31 cellular contexts compared by ENCODE assay signal in the genomic region with DNA sequence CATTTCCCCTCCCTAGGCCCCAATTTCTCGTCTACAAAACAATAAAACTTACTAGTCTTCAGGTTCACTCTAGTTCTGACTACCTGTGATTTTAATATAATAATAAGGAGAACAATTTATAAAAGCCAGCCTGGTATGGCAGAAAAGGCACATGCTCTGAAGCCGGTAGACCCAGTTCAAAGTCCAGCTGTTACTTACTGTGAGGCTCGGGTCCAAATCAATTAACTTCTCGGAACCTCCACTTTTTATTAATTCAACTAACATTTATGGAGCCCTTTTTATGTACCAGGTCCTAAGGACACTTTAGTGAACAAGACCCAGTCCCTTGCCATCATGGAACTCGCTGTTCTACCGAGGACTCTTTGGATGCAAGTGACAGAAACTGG.
"Had no signal": no experiment of that assay in that cellular context is flagged by ENCODE, and none has a peak within 500 bp of the region (broad histone marks: within the 10 kb centered on the region; RNA-seq: fewer than 3 reads in every experiment).

No MANE protein-coding gene starts in this region.

- H3K27ac ChIP-seq: cardiac muscle cell, colonic mucosa, epithelial cell of prostate, gastroesophageal sphincter, neutrophil, ovary, prostate gland, sigmoid colon, stomach, thyroid gland, upper lobe of left lung, vagina had no signal

- H3K9me3 ChIP-seq: colonic mucosa, gastroesophageal sphincter, neutrophil, ovary, prostate gland, sigmoid colon, stomach, thyroid gland, upper lobe of left lung, vagina had no signal

- H3K36me3 ChIP-seq: cardiac muscle cell, colonic mucosa, gastroesophageal sphincter, neutrophil, ovary, prostate gland, sigmoid colon, stomach, thyroid gland, upper lobe of left lung, vagina had no signal

- ATAC-seq: activated CD4-positive, alpha-beta T cell treated with anti-CD3 and anti-CD28 coated beads for 36 hours; activated CD8-positive, alpha-beta memory T cell treated with anti-CD3 and anti-CD28 coated beads, Interleukin-2, amount 10 ng/mL, durations not matched to agents 7 days and 5 days; activated CD8-positive, alpha-beta T cell treated with anti-CD3 and anti-CD28 coated beads, Interleukin-2, amount 10 ng/mL, durations not matched to agents 7 days and 5 days; activated T-cell treated with anti-CD3 and anti-CD28 coated beads, Interleukin-2, amount 50 U/mL, for 72 hours; gastroesophageal sphincter; left cardiac atrium; natural killer cell; stimulated activated naive B cell treated with anti-CD40 and anti-IgM and Interleukin-4, amounts not matched to agents 10 μg/mL and 1 μg/mL and 100 μg/mL, for 72 hours had no signal

- H3K27me3 ChIP-seq: cardiac muscle cell, colonic mucosa, gastroesophageal sphincter, neutrophil, ovary, sigmoid colon, stomach, thyroid gland, upper lobe of left lung, vagina had no signal

- H3K4me3 ChIP-seq: cardiac muscle cell, colonic mucosa, gastroesophageal sphincter, ovary, prostate gland, sigmoid colon, smooth muscle cell, stomach, thyroid gland, upper lobe of left lung, vagina had no signal

- DNase-seq: activated CD4-positive, alpha-beta T cell treated with anti-CD3 and anti-CD28 coated beads for 36 hours; activated CD4-positive, CD25-positive, alpha-beta regulatory T cell; activated CD8-positive, alpha-beta memory T cell treated with anti-CD3 and anti-CD28 coated beads, Interleukin-2, amount 10 ng/mL, durations not matched to agents 7 days and 5 days; activated CD8-positive, alpha-beta T cell treated with anti-CD3 and anti-CD28 coated beads, Interleukin-2, amount 10 ng/mL, durations not matched to agents 7 days and 5 days; activated naive CD4-positive, alpha-beta T cell; activated T-cell treated with anti-CD3 and anti-CD28 coated beads, Interleukin-2, amount 50 U/mL, for 72 hours; aorta; cerebellar nuclear complex; colonic mucosa; effector CD8-positive, alpha-beta T cell; hippocampal formation; left cardiac atrium; natural killer cell; ovary; retina; sigmoid colon; stimulated activated CD4-positive, alpha-beta T cell treated with anti-CD3 and anti-CD28 coated beads, Interleukin-1b, Interleukin-23, amount 100 ng/mL, for 48 hours; stimulated activated naive B cell treated with anti-CD40 and anti-IgM and Interleukin-4, amounts not matched to agents 10 μg/mL and 1 μg/mL and 100 μg/mL, for 72 hours; stomach; T-helper 1 cell; thyroid gland; upper lobe of left lung had no signal

- H3K4me1 ChIP-seq: colonic mucosa, gastroesophageal sphincter, prostate gland, sigmoid colon, thyroid gland, vagina had no signal

- H3K4me2 ChIP-seq: smooth muscle cell had no signal

- FAIRE-seq: endometrium, keratinocyte had no signal
